In genomic region chrX:69133561-69134542, GRCh38 we compare ENCODE assay signal across 8 cellular contexts. TPM values are rescaled to one million over a fixed set of nuclear protein-coding genes. Genes with fewer than 3 reads are reported as not detected.
DNase-seq lines count a peak whose midpoint lies in the region; ATAC-seq and TF ChIP-seq lines count a peak whose summit lies in the region.

No MANE protein-coding gene starts in this region.

- H3K9me3 ChIP-seq in BE2C, result no peaks in the 10 kb centered on the region

- peak; percentile 47 for DNase-seq in BE2C
- peak; percentile 18 for DNase-seq in HK-2 (ENCODE audit: unreplicated experiment)
- no peak for DNase-seq in kidney epithelial cell (ENCODE audit: low read depth)
- DNase-seq in NCI-H345 (lab: John Stamatoyannopoulos, UW), result no peak
- no peak for DNase-seq in central memory CD4-positive, alpha-beta T cell
- DNase-seq in activated CD4-positive, alpha-beta T cell treated with anti-CD3 and anti-CD28 coated beads for 48 hours, result no peak

- TF ChIP-seq CTCF in BE2C (IDR thresholded peaks at IDR 0.05; ENCODE audit: low read depth, low read length) (peak; percentile 68), WI38 (IDR thresholded peaks at IDR 0.05; ENCODE audit: low read depth, low read length) (peak; percentile 72), kidney epithelial cell (IDR thresholded peaks at IDR 0.05; ENCODE audit: insufficient read depth, low read length, poor library complexity, severe bottlenecking) (peak; percentile 63)

- H3K4me1 ChIP-seq in BE2C, result peaks cover 18% of the 10 kb centered on the region

- H3K4me3 ChIP-seq in BE2C (ENCODE audit: low read depth, low read length) (no peak overlapping the region), WI38 (ENCODE audit: low read depth, low read length) (no peak overlapping the region), kidney epithelial cell (ENCODE audit: low read depth, low read length) (no peak overlapping the region)

- no peaks in the 10 kb centered on the region for H3K27me3 ChIP-seq in BE2C
- peaks cover 4% of the 10 kb centered on the region for H3K27me3 ChIP-seq in kidney epithelial cell (ENCODE audit: control insufficient read depth, insufficient read depth, low read length)

- no peak for ATAC-seq in GM19467 (IDR thresholded peaks at IDR 0.05; ENCODE audit: unreplicated experiment)

- no peaks in the 10 kb centered on the region for H3K36me3 ChIP-seq in BE2C
- no peaks in the 10 kb centered on the region for H3K36me3 ChIP-seq in kidney epithelial cell (ENCODE audit: control insufficient read depth, insufficient read depth, low read length)

RNA-seq across cellular contexts. Expression of gene PJA1, which starts 31.4 kb away (rescaled TPM):
- polyA plus RNA-seq in BE2C (2012; ENCODE audit: insufficient read depth, insufficient read length, low read depth), result 74.6 TPM
- total RNA-seq in kidney epithelial cell, result 37.4 and 37.8 TPM in 2 replicates

Comparison
In these comparisons a context has a peak if more than half of its experiments do, and no peak if none do; other contexts are left out.
1. DNase-seq: peak in BE2C (single experiment) and HK-2 (single experiment); none in kidney epithelial cell (single experiment), NCI-H345 (single experiment), central memory CD4-positive, alpha-beta T cell (single experiment) and activated CD4-positive, alpha-beta T cell treated with anti-CD3 and anti-CD28 coated beads for 48 hours (single experiment).
2. Peak in every context shown above with its lines, with median percentiles within 50 percentile points of each other: CTCF ChIP-seq.